Comparison of ENCODE assay signal across 18 cellular contexts in the genomic region with DNA sequence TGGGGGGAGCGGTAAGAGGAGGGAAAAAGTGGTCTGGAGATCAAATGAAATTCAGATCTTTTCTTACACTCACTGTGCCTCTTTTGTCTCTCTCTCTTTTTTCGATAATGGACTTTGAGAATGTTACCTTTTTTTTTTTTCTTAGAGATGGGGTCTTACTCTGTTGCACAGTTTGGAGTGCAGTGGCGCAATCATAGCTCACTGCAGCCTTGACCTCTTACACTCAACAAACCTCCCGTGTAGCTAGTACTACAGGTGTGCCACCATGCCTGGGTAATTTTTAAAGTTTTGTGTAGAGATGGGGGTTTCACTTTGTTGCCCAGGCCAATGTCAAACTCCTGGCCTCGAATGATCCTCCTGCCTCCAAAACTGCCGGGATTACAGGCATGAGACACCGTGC.
"Had no signal": no experiment of that assay in that cellular context is flagged by ENCODE, and none has a peak within 500 bp of the region (broad histone marks: within the 10 kb centered on the region; RNA-seq: fewer than 3 reads in every experiment).

No MANE protein-coding gene starts in this region.

- H3K9me3 ChIP-seq: SK-N-SH had no signal

- H3K9ac ChIP-seq: SK-N-SH had no signal

- DNase-seq: Karpas-422, KG1, MM.1S, NCI-H1092 treated with DMSO at 0.1 percent for 48 hours, NCI-H1436, NCI-H187, NCI-H2029, NCI-H2081 treated with DMSO at 0.1 percent for 48 hours, NCI-H2171, NCI-H226, NCI-H446, NCI-H510A, NCI-H524 treated with DMSO at 0.1 percent for 48 hours, NCI-H69, NCI-H774, RPMI8226, SHP77, SK-N-SH had no signal

- H3K4me2 ChIP-seq: SK-N-SH had no signal
